Comparison of ENCODE assay signal across 8 cellular contexts in genomic region chr10:91219371-91220193, GRCh38. TPM values are rescaled to one million over a fixed set of nuclear protein-coding genes. Genes with fewer than 3 reads are reported as not detected.
DNase-seq lines count a peak whose midpoint lies in the region; ATAC-seq and TF ChIP-seq lines count a peak whose summit lies in the region.

No MANE protein-coding gene starts in this region.

- H3K4me1 ChIP-seq in adrenal gland (replicated peaks in 1 of 2) (peaks cover 14 to 57% of the 10 kb centered on the region in 2 donors), thoracic aorta (ENCODE audit: control insufficient read depth in 1 of 2, low read depth in 2 of 2) (peaks cover 21 to 44% of the 10 kb centered on the region in 2 donors)

- H3K4me3 Mint-ChIP-seq in activated CD4-positive, alpha-beta T cell treated with anti-CD3 and anti-CD28 coated beads, Interleukin-2, amount 10 ng/mL, durations not matched to agents 24 days and 14 days: peak overlapping the region; percentile 79

- TF ChIP-seq CTCF in adrenal gland (IDR thresholded peaks at IDR 0.05): no peak
- TF ChIP-seq CTCF in thoracic aorta (IDR thresholded peaks at IDR 0.05): no peak

- peaks cover 19% of the 10 kb centered on the region for H3K36me3 Mint-ChIP-seq in activated CD4-positive, alpha-beta T cell treated with anti-CD3 and anti-CD28 coated beads, Interleukin-2, amount 10 ng/mL, durations not matched to agents 24 days and 14 days (ENCODE audit: low read depth)

- H3K27ac ChIP-seq in adrenal gland (peak overlapping the region in 3 of 5 donors; percentile 95 to 99 (median 98)), thoracic aorta (peak overlapping the region; percentile 41 to 58)

- no peaks in the 10 kb centered on the region for H3K9me3 ChIP-seq in adrenal gland (replicated peaks in 1 of 3)
- H3K9me3 ChIP-seq in thoracic aorta: no peaks in the 10 kb centered on the region

- TF ChIP-seq POLR2A in adrenal gland (IDR thresholded peaks at IDR 0.05): no peak

- ATAC-seq in left lobe of liver: peak; percentile 2
- ATAC-seq in thoracic aorta (ENCODE audit: insufficient number of reproducible peaks, low FRiP score, low read depth): no peak
- ATAC-seq in GM21423 (IDR thresholded peaks at IDR 0.05; ENCODE audit: unreplicated experiment): no peak
- ATAC-seq in HG02885 (IDR thresholded peaks at IDR 0.05; ENCODE audit: poor library complexity, unreplicated experiment): no peak

- intact Hi-C loops in activated CD4-positive, alpha-beta T cell treated with anti-CD3 and anti-CD28 coated beads, Interleukin-2, amount 10 ng/mL, durations not matched to agents 24 days and 14 days (cut with micrococcal nuclease): loop anchor here (1.0 to 2.0 kb wide), 4 partner anchors 18 to 213 kb away; no protein-coding TSS in a partner anchor
- intact Hi-C loops in adrenal gland (cut with DNase I): loop anchor here in 1 of 2 donors (10.0 kb wide), 1 partner anchor 55 kb away; no protein-coding TSS in a partner anchor

- H3K4me3 ChIP-seq in adrenal gland (peak overlapping the region in 1 of 4 donors; percentile 82), thoracic aorta (peak overlapping the region; percentile 96)

- peak overlapping the region; percentile 70 for H3K27ac Mint-ChIP-seq in activated CD4-positive, alpha-beta T cell treated with anti-CD3 and anti-CD28 coated beads, Interleukin-2, amount 10 ng/mL, durations not matched to agents 24 days and 14 days

- 35 to 37% (median 36%) methylated on average over 8 of the region's 8 CpGs for WGBS in adrenal gland, 4 donors

- peak; percentile 35 for DNase-seq in activated CD4-positive, alpha-beta T cell treated with anti-CD3 and anti-CD28 coated beads, Interleukin-2, amount 10 ng/mL, durations not matched to agents 24 days and 14 days
- DNase-seq in activated CD4-positive, alpha-beta T cell treated with anti-CD3 and anti-CD28 coated beads for 4 hours: no peak
- no peak for DNase-seq in adrenal gland
- no peak for DNase-seq in left lobe of liver (ENCODE audit: low spot score)
- no peak for DNase-seq in thoracic aorta (ENCODE audit: low spot score)
- no peak for DNase-seq in SW480 (ENCODE audit: low spot score)

- no peaks in the 10 kb centered on the region for H3K27me3 Mint-ChIP-seq in activated CD4-positive, alpha-beta T cell treated with anti-CD3 and anti-CD28 coated beads, Interleukin-2, amount 10 ng/mL, durations not matched to agents 24 days and 14 days

- peaks cover 44% of the 10 kb centered on the region for H3K4me1 Mint-ChIP-seq in activated CD4-positive, alpha-beta T cell treated with anti-CD3 and anti-CD28 coated beads, Interleukin-2, amount 10 ng/mL, durations not matched to agents 24 days and 14 days

- no peaks in the 10 kb centered on the region for H3K27me3 ChIP-seq in adrenal gland
- no peaks in the 10 kb centered on the region for H3K27me3 ChIP-seq in thoracic aorta (replicated peaks; ENCODE audit: insufficient read depth)

- H3K36me3 ChIP-seq in adrenal gland (replicated peaks in 1 of 2): no peaks in the 10 kb centered on the region
- no peaks in the 10 kb centered on the region for H3K36me3 ChIP-seq in thoracic aorta

- H3K9me3 Mint-ChIP-seq in activated CD4-positive, alpha-beta T cell treated with anti-CD3 and anti-CD28 coated beads, Interleukin-2, amount 10 ng/mL, durations not matched to agents 24 days and 14 days: no peaks in the 10 kb centered on the region

RNA-seq across cellular contexts. Expression of gene PCGF5, which starts 0.9 kb away (rescaled TPM):
- total RNA-seq in activated CD4-positive, alpha-beta T cell treated with anti-CD3 and anti-CD28 coated beads, Interleukin-2, amount 10 ng/mL, durations not matched to agents 24 days and 14 days: 42.1 and 45.4 TPM in 2 replicates
- total RNA-seq in adrenal gland: 100 to 1,000 TPM in 1 of 8 donors, 10 to 100 TPM in 7; 51.0 to 101 (median 80.5) TPM
- polyA plus RNA-seq in adrenal gland: 100 to 1,000 TPM in 1 of 3 donors, 10 to 100 TPM in 2; 22.6 to 145 (median 30.2) TPM
- total RNA-seq in left lobe of liver: 25.0 TPM
- total RNA-seq in thoracic aorta: 100 to 1,000 TPM; 111 to 175 TPM
